8 cellular contexts compared by ENCODE assay signal in the genomic region with DNA sequence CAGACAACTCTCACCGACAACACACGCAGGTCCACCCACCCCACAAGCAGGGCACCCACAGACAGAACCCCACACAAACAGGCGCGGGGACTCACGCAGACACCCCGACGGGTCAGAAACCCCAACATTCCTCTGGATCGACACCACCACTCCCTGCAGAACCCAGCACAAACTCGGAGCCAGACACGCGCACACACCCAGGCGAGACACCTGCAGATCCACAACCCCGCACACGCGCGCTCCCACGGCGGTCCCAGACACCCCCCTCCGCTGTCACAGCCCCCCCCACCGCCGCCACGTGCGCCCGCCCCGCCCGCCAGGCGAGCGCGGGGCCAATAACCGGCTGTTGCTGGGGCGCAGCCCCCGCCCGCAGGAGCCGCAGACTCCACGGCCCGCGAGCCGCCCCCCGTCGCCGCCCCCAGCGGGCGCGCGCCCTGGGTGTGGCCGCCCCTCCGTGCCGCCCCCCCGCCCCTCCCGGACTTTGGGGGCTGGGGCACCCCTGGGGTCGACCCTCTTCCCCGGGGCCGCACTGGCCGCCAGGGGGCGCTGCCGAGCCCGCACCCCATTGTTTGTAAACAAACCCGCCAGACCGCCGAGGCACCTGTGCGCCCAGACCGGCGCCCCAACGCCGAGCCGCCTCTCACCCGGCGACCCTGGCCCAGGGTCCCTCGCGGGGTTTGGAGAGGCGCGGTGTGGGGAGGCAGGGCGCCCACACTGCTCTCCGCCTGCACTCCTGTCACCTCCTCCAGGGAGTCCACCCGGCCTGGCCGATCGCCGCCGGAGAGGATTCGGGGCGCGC. TPM values are rescaled to one million over a fixed set of nuclear protein-coding genes. Genes with fewer than 3 reads are reported as not detected.
DNase-seq lines count a peak whose midpoint lies in the region; ATAC-seq and TF ChIP-seq lines count a peak whose summit lies in the region.

No MANE protein-coding gene starts in this region.

- WGBS in testis, 2 donors: 1% methylated on average over 45 of the region's 82 CpGs; no CpG with 5 or more reads in 1 of the 2 donors

- peaks cover 21% of the 10 kb centered on the region for H3K4me1 ChIP-seq in neural progenitor cell
- H3K4me1 ChIP-seq in testis: peaks cover 26% of the 10 kb centered on the region

- peak; percentile 6 for ATAC-seq in activated T-helper 17 cell treated with anti-CD3 and anti-CD28 coated beads, Interleukin-2, amount 50 U/mL, for 72 hours (replicated peaks)

- peak overlapping the region; percentile 99 for H3K4me2 ChIP-seq in neural progenitor cell

- H3K4me3 ChIP-seq in fibroblast of villous mesenchyme (ENCODE audit: low read depth, low read length) (peak overlapping the region; percentile 98), neural progenitor cell (peak overlapping the region; percentile 100), testis (peak overlapping the region; percentile 84 to 88)

- peaks cover 54% of the 10 kb centered on the region for H3F3A ChIP-seq in neural progenitor cell (ENCODE audit: low read depth)

- H2AFZ ChIP-seq in neural progenitor cell (replicated peaks): no peak overlapping the region

- DNase-seq in NOMO-1 (lab: John Stamatoyannopoulos, UW; ENCODE audit: unreplicated experiment in 2 of 2) (peak; percentile 28 to 39), NOMO-1 treated with DMSO at 0.1 percent for 48 hours (lab: John Stamatoyannopoulos, UW; ENCODE audit: unreplicated experiment) (no peak), NCI-H748 treated with DMSO at 0.1 percent for 48 hours (lab: John Stamatoyannopoulos, UW) (peak; percentile 18), fibroblast of villous mesenchyme (ENCODE audit: low read depth) (peak; percentile 68), neural progenitor cell (ENCODE audit: low spot score) (peak; percentile 77), testis (peak; percentile 72), pons (ENCODE audit: low spot score) (no peak)

- TF ChIP-seq CTCF in fibroblast of villous mesenchyme (IDR thresholded peaks at IDR 0.05; ENCODE audit: insufficient read depth, low read depth, low read length) (peak; percentile 63), neural progenitor cell (IDR thresholded peaks at IDR 0.05) (peak; percentile 81), testis (IDR thresholded peaks at IDR 0.05) (peak; percentile 79 to 92 (median 91))

- peaks cover 24% of the 10 kb centered on the region for H4K20me1 ChIP-seq in neural progenitor cell (ENCODE audit: low read depth)

- H3K9me3 ChIP-seq in neural progenitor cell (ENCODE audit: low read depth) (no peaks in the 10 kb centered on the region), testis (no peaks in the 10 kb centered on the region)

- H3K4me1 Mint-ChIP-seq in activated T-helper 17 cell treated with anti-CD3 and anti-CD28 coated beads, Interleukin-2, amount 50 U/mL, for 72 hours: peaks cover 16% of the 10 kb centered on the region
- H3K4me1 Mint-ChIP-seq in neural progenitor cell: peaks cover 21% of the 10 kb centered on the region

- intact Hi-C loops in testis (cut with DNase I; ENCODE audit: low total_unique reads): no loop called here

- H3K27ac ChIP-seq in neural progenitor cell (peak overlapping the region; percentile 39), testis (peak overlapping the region; percentile 99)

- H3K36me3 ChIP-seq in neural progenitor cell (no peaks in the 10 kb centered on the region), testis (ENCODE audit: low read depth, missing control alignments) (no peaks in the 10 kb centered on the region)

- H3K27me3 ChIP-seq in neural progenitor cell (no peaks in the 10 kb centered on the region), testis (no peaks in the 10 kb centered on the region)

- no peaks in the 10 kb centered on the region for H3K9me3 Mint-ChIP-seq in activated T-helper 17 cell treated with anti-CD3 and anti-CD28 coated beads, Interleukin-2, amount 50 U/mL, for 72 hours
- H3K9me3 Mint-ChIP-seq in neural progenitor cell: no peaks in the 10 kb centered on the region

- H3K9ac ChIP-seq in neural progenitor cell: peak overlapping the region; percentile 48

- peaks cover 39% of the 10 kb centered on the region for H3K79me2 ChIP-seq in neural progenitor cell (ENCODE audit: low read depth)

- TF ChIP-seq POLR2A in testis (IDR thresholded peaks at IDR 0.05): no peak

- peaks cover 26% of the 10 kb centered on the region for H3K36me3 Mint-ChIP-seq in activated T-helper 17 cell treated with anti-CD3 and anti-CD28 coated beads, Interleukin-2, amount 50 U/mL, for 72 hours (ENCODE audit: low read depth)
- H3K36me3 Mint-ChIP-seq in neural progenitor cell: no peaks in the 10 kb centered on the region

- no peaks in the 10 kb centered on the region for H3K27me3 Mint-ChIP-seq in activated T-helper 17 cell treated with anti-CD3 and anti-CD28 coated beads, Interleukin-2, amount 50 U/mL, for 72 hours
- H3K27me3 Mint-ChIP-seq in neural progenitor cell (ENCODE audit: insufficient read depth, low read depth): peaks cover 15% of the 10 kb centered on the region

- no peak overlapping the region for H3K27ac Mint-ChIP-seq in activated T-helper 17 cell treated with anti-CD3 and anti-CD28 coated beads, Interleukin-2, amount 50 U/mL, for 72 hours
- no peak overlapping the region for H3K27ac Mint-ChIP-seq in neural progenitor cell

- no peak overlapping the region for H3K4me3 Mint-ChIP-seq in activated T-helper 17 cell treated with anti-CD3 and anti-CD28 coated beads, Interleukin-2, amount 50 U/mL, for 72 hours
- H3K4me3 Mint-ChIP-seq in neural progenitor cell: peak overlapping the region; percentile 71

RNA-seq across cellular contexts. Expression of gene BBC3, which starts 0.7 kb away (rescaled TPM):
- total RNA-seq in activated T-helper 17 cell treated with anti-CD3 and anti-CD28 coated beads, Interleukin-2, amount 50 U/mL, for 72 hours: 10 to 100 TPM; 18.7 to 41.9 TPM
- total RNA-seq in fibroblast of villous mesenchyme: 6.0 and 14.2 TPM in 2 replicates
- 2.8 and 19.1 TPM in 2 replicates for total RNA-seq in neural progenitor cell (ENCODE audit: low replicate concordance)
- 10 to 100 TPM; 10.0 to 10.2 TPM for total RNA-seq in testis
- polyA plus RNA-seq in testis (ENCODE audit: insufficient read depth, low read depth, low replicate concordance): 3.3 TPM

RNA-seq across cellular contexts. Expression of gene CCDC9, which starts 26.0 kb away (rescaled TPM):
- total RNA-seq in activated T-helper 17 cell treated with anti-CD3 and anti-CD28 coated beads, Interleukin-2, amount 50 U/mL, for 72 hours: 10 to 100 TPM; 38.9 to 44.6 TPM
- total RNA-seq in fibroblast of villous mesenchyme (7.3 and 8.4 TPM in 2 replicates), neural progenitor cell (ENCODE audit: low replicate concordance) (3.4 and 16.0 TPM in 2 replicates), testis (10 to 100 TPM; 61.0 to 65.0 TPM)
- 50.9 TPM for polyA plus RNA-seq in testis (ENCODE audit: insufficient read depth, low read depth, low replicate concordance)

RNA-seq across cellular contexts. Expression of gene INAFM1, which starts 44.4 kb away (rescaled TPM):
- total RNA-seq in activated T-helper 17 cell treated with anti-CD3 and anti-CD28 coated beads, Interleukin-2, amount 50 U/mL, for 72 hours: 10 to 100 TPM; 12.9 to 21.6 TPM
- 2.6 and 4.2 TPM in 2 replicates for total RNA-seq in fibroblast of villous mesenchyme
- 3.7 TPM in 1 of 2 replicates, not detected in the other for total RNA-seq in neural progenitor cell (ENCODE audit: low replicate concordance)
- total RNA-seq in testis: 10 to 100 TPM; 20.8 to 29.5 TPM
- 9.0 TPM for polyA plus RNA-seq in testis (ENCODE audit: insufficient read depth, low read depth, low replicate concordance)

Comparison
In these comparisons a context has a peak if more than half of its experiments do, and no peak if none do; other contexts are left out.
1. DNase-seq: peak in NOMO-1 (2 of 2), NCI-H748 treated with DMSO at 0.1 percent for 48 hours (single experiment), fibroblast of villous mesenchyme (single experiment), neural progenitor cell (single experiment) and testis (single experiment); none in NOMO-1 treated with DMSO at 0.1 percent for 48 hours (single experiment) and pons (single experiment).
2. Peak in every context shown above with its lines, with median percentiles within 50 percentile points of each other: H3K4me3 ChIP-seq and CTCF ChIP-seq.